ENCODE assay signal across 9 cellular contexts in the genomic region with DNA sequence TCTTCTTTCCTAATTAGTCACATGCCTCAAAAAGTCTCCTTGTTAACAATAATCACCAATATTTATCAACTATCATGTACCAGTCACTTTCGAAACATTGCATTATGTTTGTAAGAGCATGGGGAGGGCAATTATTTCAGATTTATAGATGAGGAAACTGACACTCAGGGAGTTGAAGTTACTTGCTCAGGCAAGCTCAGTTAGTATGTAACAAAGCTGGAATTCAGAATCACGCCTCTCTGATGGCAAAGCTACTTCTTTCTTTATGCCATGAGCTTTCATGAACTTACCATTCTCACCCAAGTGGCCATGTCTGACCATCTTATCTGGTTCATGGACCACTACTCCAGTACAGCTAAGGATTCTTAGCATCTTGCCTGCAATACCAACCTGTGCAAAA.
"Had no signal": no experiment of that assay in that cellular context is flagged by ENCODE, and none has a peak within 500 bp of the region (broad histone marks: within the 10 kb centered on the region; RNA-seq: fewer than 3 reads in every experiment).

No MANE protein-coding gene starts in this region.

- H3K9me3 ChIP-seq: HAP-1 had no signal

- H3K4me3 ChIP-seq: GM23248, HAP-1, K562 had no signal

- ATAC-seq: HCT116, K562 had no signal

- H3K9ac ChIP-seq: GM23248 had no signal

- DNase-seq: GOT3, H7, HFFc6, IMR-90 had no signal

- H3K4me1 ChIP-seq: HAP-1 had no signal

- H3K36me3 ChIP-seq: HAP-1 had no signal

- H3K27ac ChIP-seq: GM23248 had no signal

- FAIRE-seq: HTR-8/SVneo, K562 had no signal

- H2AFZ ChIP-seq: GM23248 had no signal
